ENCODE assay signal across 27 cellular contexts in the genomic region with DNA sequence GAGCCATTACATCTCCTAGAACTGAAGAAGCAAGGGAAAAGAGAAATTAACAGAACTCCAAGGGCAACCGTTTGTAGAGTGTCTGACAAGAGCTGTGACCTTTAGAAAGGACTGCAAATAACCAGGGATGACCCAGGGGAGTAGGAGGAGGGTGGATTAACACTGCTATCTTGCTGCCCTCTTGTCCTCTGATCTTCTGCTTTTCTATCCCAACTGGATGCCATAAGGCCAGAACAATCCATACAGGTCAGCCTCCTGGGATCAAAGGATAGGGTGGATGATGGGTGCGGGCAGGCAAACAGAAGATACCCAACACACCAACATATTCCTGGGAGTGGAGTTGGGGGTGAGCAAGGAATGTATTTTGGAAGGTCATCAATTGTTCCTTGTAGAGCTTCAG.
"Had no signal": no experiment of that assay in that cellular context is flagged by ENCODE, and none has a peak within 500 bp of the region (broad histone marks: within the 10 kb centered on the region; RNA-seq: fewer than 3 reads in every experiment).

No MANE protein-coding gene starts in this region.

- H3K27ac Mint-ChIP-seq: activated CD4-positive, alpha-beta memory T cell treated with anti-CD3 and anti-CD28 coated beads, Interleukin-2, amount 10 ng/mL, durations not matched to agents 7 days and 5 days; activated CD4-positive, alpha-beta T cell treated with anti-CD3 and anti-CD28 coated beads for 36 hours; activated CD4-positive, alpha-beta T cell treated with anti-CD3 and anti-CD28 coated beads, Interleukin-2, amount 10 ng/mL, durations not matched to agents 7 days and 5 days; activated naive CD8-positive, alpha-beta T cell; activated T-cell treated with anti-CD3 and anti-CD28 coated beads, Interleukin-2, amount 50 U/mL, for 24 hours; activated T-cell treated with anti-CD3 and anti-CD28 coated beads, Interleukin-2, amount 50 U/mL, for 72 hours had no signal

- H3K9me3 ChIP-seq: esophagus squamous epithelium, gastroesophageal sphincter, heart right ventricle had no signal

- DNase-seq: activated CD4-positive, alpha-beta memory T cell treated with anti-CD3 and anti-CD28 coated beads, Interleukin-2, amount 10 ng/mL, durations not matched to agents 7 days and 5 days; activated CD4-positive, alpha-beta T cell treated with anti-CD3 and anti-CD28 coated beads for 36 hours; activated CD4-positive, alpha-beta T cell treated with anti-CD3 and anti-CD28 coated beads, Interleukin-2, amount 10 ng/mL, durations not matched to agents 7 days and 5 days; activated CD4-positive, alpha-beta T cell treated with anti-CD3 and anti-CD28 coated beads, Interleukin-2, amount 50 U/mL, for 4 hours; activated CD4-positive, CD25-positive, alpha-beta regulatory T cell; activated CD4-positive, CD25-positive, alpha-beta regulatory T cell treated with anti-CD3 and anti-CD28 coated beads, Interleukin-2, amount 50 U/mL, for 72 hours; activated CD8-positive, alpha-beta memory T cell treated with anti-CD3 and anti-CD28 coated beads, Interleukin-2, amount 50 U/mL, for 48 hours; activated gamma-delta T cell; activated naive CD4-positive, alpha-beta T cell treated with anti-CD3 and anti-CD28 coated beads, Interleukin-2, amount 50 U/mL, for 16 hours; activated naive CD4-positive, alpha-beta T cell treated with Interleukin-2 at 50 U/mL for 16 hours; activated T-cell treated with anti-CD3 and anti-CD28 coated beads for 4 hours; activated T-cell treated with anti-CD3 and anti-CD28 coated beads, Interleukin-2, amount 50 U/mL, for 24 hours; activated T-cell treated with anti-CD3 and anti-CD28 coated beads, Interleukin-2, amount 50 U/mL, for 72 hours; amniotic stem cell; anterior cingulate cortex; brain microvascular endothelial cell; cortex of kidney; effector CD8-positive, alpha-beta T cell; esophagus squamous epithelium; foreskin melanocyte; heart right ventricle; T-helper 1 cell; T-helper 2 cell had no signal

- H3K27ac ChIP-seq: brain microvascular endothelial cell, epithelial cell of prostate, esophagus squamous epithelium, gastroesophageal sphincter had no signal

- H3K36me3 ChIP-seq: brain microvascular endothelial cell, esophagus squamous epithelium, gastroesophageal sphincter, heart right ventricle had no signal

- H3K27me3 Mint-ChIP-seq: activated CD4-positive, alpha-beta memory T cell treated with anti-CD3 and anti-CD28 coated beads, Interleukin-2, amount 10 ng/mL, durations not matched to agents 7 days and 5 days had no signal

- H3K27me3 ChIP-seq: brain microvascular endothelial cell, esophagus squamous epithelium, gastroesophageal sphincter, heart right ventricle had no signal

- H3K4me1 ChIP-seq: esophagus squamous epithelium had no signal

- H3K4me1 Mint-ChIP-seq: activated CD4-positive, alpha-beta T cell treated with anti-CD3 and anti-CD28 coated beads for 36 hours; activated CD4-positive, alpha-beta T cell treated with anti-CD3 and anti-CD28 coated beads, Interleukin-2, amount 10 ng/mL, durations not matched to agents 7 days and 5 days had no signal

- H3K4me3 ChIP-seq: esophagus squamous epithelium, gastroesophageal sphincter, heart right ventricle had no signal

- ATAC-seq: activated CD4-positive, alpha-beta T cell treated with anti-CD3 and anti-CD28 coated beads for 36 hours; heart right ventricle had no signal

- H3K36me3 Mint-ChIP-seq: activated naive CD8-positive, alpha-beta T cell had no signal

- H3K4me3 Mint-ChIP-seq: activated CD4-positive, alpha-beta memory T cell treated with anti-CD3 and anti-CD28 coated beads, Interleukin-2, amount 10 ng/mL, durations not matched to agents 7 days and 5 days; activated CD4-positive, alpha-beta T cell treated with anti-CD3 and anti-CD28 coated beads for 36 hours; activated CD4-positive, alpha-beta T cell treated with anti-CD3 and anti-CD28 coated beads, Interleukin-2, amount 10 ng/mL, durations not matched to agents 7 days and 5 days; activated naive CD8-positive, alpha-beta T cell; activated T-cell treated with anti-CD3 and anti-CD28 coated beads, Interleukin-2, amount 50 U/mL, for 24 hours; activated T-cell treated with anti-CD3 and anti-CD28 coated beads, Interleukin-2, amount 50 U/mL, for 72 hours; central memory CD8-positive, alpha-beta T cell had no signal
